1 cellular context compared by ENCODE assay signal in the genomic region with DNA sequence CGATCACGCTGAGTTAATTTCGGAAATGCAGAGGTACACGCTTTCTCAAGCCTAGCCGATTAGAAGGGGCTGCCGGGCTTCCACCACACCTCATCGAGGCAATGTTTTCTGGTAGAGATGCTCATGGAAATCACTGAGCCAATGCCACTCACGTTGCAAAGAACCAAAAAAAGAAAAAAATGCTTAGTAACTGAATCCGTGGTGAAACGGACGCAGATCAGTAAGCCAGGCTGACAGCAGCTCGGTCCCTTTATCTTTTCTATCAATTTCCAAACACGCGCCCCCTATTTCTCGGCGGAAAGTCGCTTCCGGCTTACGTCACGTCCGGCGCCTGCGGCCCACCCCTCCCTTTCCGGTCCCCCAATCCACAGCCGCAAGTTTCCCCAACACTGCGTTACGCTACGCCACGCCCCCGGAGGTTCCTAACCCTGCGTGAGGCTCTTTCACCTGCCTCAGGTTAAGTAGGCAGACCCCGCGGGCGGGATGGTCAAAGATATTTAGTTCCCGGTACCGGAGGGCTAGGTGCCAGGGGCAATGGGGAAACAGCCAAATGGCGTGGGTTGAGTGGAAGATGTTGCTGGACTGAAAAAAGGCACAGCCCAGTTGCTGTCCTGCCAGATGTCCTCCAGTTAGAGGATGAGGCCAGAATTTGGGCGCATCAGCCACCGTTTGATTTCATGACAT.
TF ChIP-seq lines count a peak whose summit lies in the region.

A gene with protein sequence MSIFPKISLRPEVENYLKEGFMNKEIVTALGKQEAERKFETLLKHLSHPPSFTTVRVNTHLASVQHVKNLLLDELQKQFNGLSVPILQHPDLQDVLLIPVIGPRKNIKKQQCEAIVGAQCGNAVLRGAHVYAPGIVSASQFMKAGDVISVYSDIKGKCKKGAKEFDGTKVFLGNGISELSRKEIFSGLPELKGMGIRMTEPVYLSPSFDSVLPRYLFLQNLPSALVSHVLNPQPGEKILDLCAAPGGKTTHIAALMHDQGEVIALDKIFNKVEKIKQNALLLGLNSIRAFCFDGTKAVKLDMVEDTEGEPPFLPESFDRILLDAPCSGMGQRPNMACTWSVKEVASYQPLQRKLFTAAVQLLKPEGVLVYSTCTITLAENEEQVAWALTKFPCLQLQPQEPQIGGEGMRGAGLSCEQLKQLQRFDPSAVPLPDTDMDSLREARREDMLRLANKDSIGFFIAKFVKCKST (minus strand): TSS at position 264 of the 684 bp plus-strand sequence. CDS start 384 bp downstream, outside the sequence.

TF ChIP-seq in HEK293, 187 proteins besides CTCF, POLR2A, EP300 and RAD21 (continued from another document and continues in another):
- TF ChIP-seq ZFP69B (tag by site-specific recombination; IDR thresholded peaks at IDR 0.05): 0 out of 2 replicates have a peak, but pooled peaks have one; percentile 27
- TF ChIP-seq ZBTB8A (tag by site-specific recombination; IDR thresholded peaks at IDR 0.05): peak; percentile 57
- peak; percentile 75 for TF ChIP-seq ZBTB17 (tag by site-specific recombination; IDR thresholded peaks at IDR 0.05)
- TF ChIP-seq ZNF664 (tag by site-specific recombination; IDR thresholded peaks at IDR 0.05): no peak
- TF ChIP-seq ZNF133 (tag by site-specific recombination; IDR thresholded peaks at IDR 0.05): no peak
- TF ChIP-seq FEZF1 (tag by site-specific recombination; IDR thresholded peaks at IDR 0.05): peak; percentile 57
- no peak for TF ChIP-seq ZNF302 (tag by site-specific recombination; IDR thresholded peaks at IDR 0.05; ENCODE audit: low read depth)
- TF ChIP-seq ZNF202 (tag by site-specific recombination; IDR thresholded peaks at IDR 0.05; ENCODE audit: borderline replicate concordance): no peak
- TF ChIP-seq ZNF558 (tag by site-specific recombination; IDR thresholded peaks at IDR 0.05): no peak
- no peak for TF ChIP-seq ZNF596 (tag by site-specific recombination; IDR thresholded peaks at IDR 0.05)
- peak; percentile 36; the same call in 1 of the 2 replicates for TF ChIP-seq ZBTB20 (tag by site-specific recombination; IDR thresholded peaks at IDR 0.05)
- 0 out of 2 replicates have a peak, but pooled peaks have one; percentile 58 for TF ChIP-seq ZNF324 (tag by site-specific recombination; IDR thresholded peaks at IDR 0.05)
- TF ChIP-seq ZSCAN5A (tag by site-specific recombination; IDR thresholded peaks at IDR 0.05): no peak
- no peak; the same call in 1 of the 2 replicates for TF ChIP-seq GLIS2 (tag by site-specific recombination; IDR thresholded peaks at IDR 0.05)
- TF ChIP-seq, protein P1, sequence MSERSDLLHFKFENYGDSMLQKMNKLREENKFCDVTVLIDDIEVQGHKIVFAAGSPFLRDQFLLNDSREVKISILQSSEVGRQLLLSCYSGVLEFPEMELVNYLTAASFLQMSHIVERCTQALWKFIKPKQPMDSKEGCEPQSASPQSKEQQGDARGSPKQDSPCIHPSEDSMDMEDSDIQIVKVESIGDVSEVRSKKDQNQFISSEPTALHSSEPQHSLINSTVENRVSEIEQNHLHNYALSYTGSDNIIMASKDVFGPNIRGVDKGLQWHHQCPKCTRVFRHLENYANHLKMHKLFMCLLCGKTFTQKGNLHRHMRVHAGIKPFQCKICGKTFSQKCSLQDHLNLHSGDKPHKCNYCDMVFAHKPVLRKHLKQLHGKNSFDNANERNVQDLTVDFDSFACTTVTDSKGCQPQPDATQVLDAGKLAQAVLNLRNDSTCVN (tag by site-specific recombination; optimal IDR thresholded peaks at IDR 0.05): peak; percentile 23
- TF ChIP-seq, protein P2, sequence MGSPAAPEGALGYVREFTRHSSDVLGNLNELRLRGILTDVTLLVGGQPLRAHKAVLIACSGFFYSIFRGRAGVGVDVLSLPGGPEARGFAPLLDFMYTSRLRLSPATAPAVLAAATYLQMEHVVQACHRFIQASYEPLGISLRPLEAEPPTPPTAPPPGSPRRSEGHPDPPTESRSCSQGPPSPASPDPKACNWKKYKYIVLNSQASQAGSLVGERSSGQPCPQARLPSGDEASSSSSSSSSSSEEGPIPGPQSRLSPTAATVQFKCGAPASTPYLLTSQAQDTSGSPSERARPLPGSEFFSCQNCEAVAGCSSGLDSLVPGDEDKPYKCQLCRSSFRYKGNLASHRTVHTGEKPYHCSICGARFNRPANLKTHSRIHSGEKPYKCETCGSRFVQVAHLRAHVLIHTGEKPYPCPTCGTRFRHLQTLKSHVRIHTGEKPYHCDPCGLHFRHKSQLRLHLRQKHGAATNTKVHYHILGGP (tag by site-specific recombination; IDR thresholded peaks at IDR 0.05): no peak
- peak; percentile 44; the same call in 1 of the 2 replicates for TF ChIP-seq ZNF391 (tag by site-specific recombination; IDR thresholded peaks at IDR 0.05; ENCODE audit: borderline replicate concordance, low read depth)
- 0 out of 2 replicates have a peak, but pooled peaks have one; percentile 19 for TF ChIP-seq OVOL3 (tag by site-specific recombination; IDR thresholded peaks at IDR 0.05)
- TF ChIP-seq ZXDB (tag by site-specific recombination; IDR thresholded peaks at IDR 0.05): peak; percentile 85
- TF ChIP-seq ELK4 (IDR thresholded peaks at IDR 0.05; ENCODE audit: borderline replicate concordance, low read depth, low read length): no peak
- TF ChIP-seq ZNF48 (tag by site-specific recombination; IDR thresholded peaks at IDR 0.05): no peak
- TF ChIP-seq GLIS1 (tag by site-specific recombination; IDR thresholded peaks at IDR 0.05): no peak
- no peak for TF ChIP-seq ZNF121 (tag by site-specific recombination; IDR thresholded peaks at IDR 0.05)
- TF ChIP-seq REST (tag by site-specific recombination; IDR thresholded peaks at IDR 0.05): peak; percentile 26; the same call in 1 of the 2 replicates
- no peak for TF ChIP-seq ZNF184 (tag by site-specific recombination; IDR thresholded peaks at IDR 0.05)
- TF ChIP-seq ZNF660 (tag by site-specific recombination; IDR thresholded peaks at IDR 0.05): peak; percentile 44; the same call in 1 of the 2 replicates
- TF ChIP-seq ZNF621 (tag by site-specific recombination; IDR thresholded peaks at IDR 0.05): no peak
- TF ChIP-seq ZNF777 (tag by site-specific recombination; IDR thresholded peaks at IDR 0.05; ENCODE audit: borderline replicate concordance): no peak
- no peak for TF ChIP-seq ZNF692 (tag by site-specific recombination; IDR thresholded peaks at IDR 0.05)
- TF ChIP-seq, protein P3, sequence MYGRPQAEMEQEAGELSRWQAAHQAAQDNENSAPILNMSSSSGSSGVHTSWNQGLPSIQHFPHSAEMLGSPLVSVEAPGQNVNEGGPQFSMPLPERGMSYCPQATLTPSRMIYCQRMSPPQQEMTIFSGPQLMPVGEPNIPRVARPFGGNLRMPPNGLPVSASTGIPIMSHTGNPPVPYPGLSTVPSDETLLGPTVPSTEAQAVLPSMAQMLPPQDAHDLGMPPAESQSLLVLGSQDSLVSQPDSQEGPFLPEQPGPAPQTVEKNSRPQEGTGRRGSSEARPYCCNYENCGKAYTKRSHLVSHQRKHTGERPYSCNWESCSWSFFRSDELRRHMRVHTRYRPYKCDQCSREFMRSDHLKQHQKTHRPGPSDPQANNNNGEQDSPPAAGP (tag by site-specific recombination; IDR thresholded peaks at IDR 0.05): peak; percentile 59
- no peak for TF ChIP-seq ZNF521 (tag by site-specific recombination; IDR thresholded peaks at IDR 0.05)
- no peak for TF ChIP-seq ZNF677 (tag by site-specific recombination; IDR thresholded peaks at IDR 0.05)
- no peak for TF ChIP-seq ZNF704 (tag by site-specific recombination; IDR thresholded peaks at IDR 0.05)
- no peak for TF ChIP-seq ZNF548 (tag by site-specific recombination; IDR thresholded peaks at IDR 0.05)
- TF ChIP-seq WT1 (tag by site-specific recombination; IDR thresholded peaks at IDR 0.05): peak; percentile 40; the same call in 1 of the 2 replicates
- TF ChIP-seq ATF2 (tag by site-specific recombination; IDR thresholded peaks at IDR 0.05; ENCODE audit: low read depth): peak; percentile 80
- no peak; the same call in 1 of the 2 replicates for TF ChIP-seq KLF7 (tag by site-specific recombination; IDR thresholded peaks at IDR 0.05; ENCODE audit: borderline replicate concordance)
- peak; percentile 35; the same call in 1 of the 2 replicates for TF ChIP-seq ZNF843 (tag by site-specific recombination; IDR thresholded peaks at IDR 0.05)
- TF ChIP-seq ZNF146 (tag by site-specific recombination; IDR thresholded peaks at IDR 0.05): no peak
- no peak for TF ChIP-seq ZNF791 (tag by site-specific recombination; IDR thresholded peaks at IDR 0.05)
- peak; percentile 47 for TF ChIP-seq EGR2 (tag by site-specific recombination; IDR thresholded peaks at IDR 0.05; ENCODE audit: low read depth)
- 0 out of 2 replicates have a peak, but pooled peaks have one; percentile 21 for TF ChIP-seq ZNF639 (tag by site-specific recombination; IDR thresholded peaks at IDR 0.05)
